In the genomic region with DNA sequence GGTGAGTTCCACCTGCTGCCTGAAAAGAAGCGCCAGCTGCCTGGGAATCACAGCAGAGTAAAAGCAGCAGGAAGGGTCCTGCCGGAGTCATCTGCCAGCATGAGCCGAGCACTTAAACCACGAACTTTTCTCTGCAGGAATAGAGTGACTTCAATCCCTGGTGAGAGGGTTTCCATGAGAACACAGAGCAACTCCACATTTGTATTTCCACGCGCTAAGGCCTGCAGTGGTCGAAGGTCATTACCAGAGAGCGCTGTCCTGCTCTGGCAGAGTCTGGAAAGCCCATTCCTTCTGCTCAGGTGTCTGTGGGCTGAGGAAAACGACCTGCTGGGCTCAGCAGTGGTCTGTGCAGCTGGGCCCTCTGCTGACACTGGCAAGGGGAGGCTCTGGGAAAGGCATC, we compare ENCODE assay signal across 1 cellular context.
A peak's percentile ranks its signal among the peaks of the same experiment; 100 is the strongest.
TF ChIP-seq lines count a peak whose summit lies in the region.

No MANE protein-coding gene starts in this region.

TF ChIP-seq in HepG2, 621 proteins besides CTCF, POLR2A, EP300 and RAD21:
- TF ChIP-seq THYN1 (CRISPR knock-in tag; IDR thresholded peaks at IDR 0.05; ENCODE audit: borderline replicate concordance, low read depth) (no peak), HNF4A (CRISPR knock-in tag; IDR thresholded peaks at IDR 0.05) (peak; percentile 29; the same call in 1 of the 2 replicates), YY1 (IDR thresholded peaks at IDR 0.05; ENCODE audit: insufficient read depth, insufficient replicate concordance, low read depth, low read length) (no peak), HNRNPUL1 (IDR thresholded peaks at IDR 0.05; ENCODE audit: low read depth, low read length) (no peak), ZNF501 (CRISPR knock-in tag; IDR thresholded peaks at IDR 0.05) (no peak), CBFB (CRISPR knock-in tag; IDR thresholded peaks at IDR 0.05) (no peak), ZMAT5 (CRISPR knock-in tag; IDR thresholded peaks at IDR 0.05; ENCODE audit: borderline replicate concordance, low read depth) (no peak), ZNF678 (CRISPR knock-in tag; IDR thresholded peaks at IDR 0.05) (no peak), ZBTB1 (CRISPR knock-in tag; IDR thresholded peaks at IDR 0.05; ENCODE audit: borderline replicate concordance) (no peak), ZBTB38 (CRISPR knock-in tag; IDR thresholded peaks at IDR 0.05) (peak; percentile 53; the same call in 1 of the 2 replicates), ZNF326 (CRISPR knock-in tag; IDR thresholded peaks at IDR 0.05; ENCODE audit: borderline replicate concordance) (no peak), ZSCAN22 (CRISPR knock-in tag; IDR thresholded peaks at IDR 0.05) (no peak), NFRKB (IDR thresholded peaks at IDR 0.05) (no peak), MED1 (CRISPR knock-in tag; IDR thresholded peaks at IDR 0.05) (no peak), ZBTB44 (CRISPR knock-in tag; IDR thresholded peaks at IDR 0.05) (no peak), ZNF30 (CRISPR knock-in tag; IDR thresholded peaks at IDR 0.05) (no peak), ZHX1 (CRISPR knock-in tag; IDR thresholded peaks at IDR 0.05; ENCODE audit: low read depth) (no peak), ZNF430 (CRISPR knock-in tag; IDR thresholded peaks at IDR 0.05) (no peak), HOXA9 (CRISPR knock-in tag; IDR thresholded peaks at IDR 0.05; ENCODE audit: borderline replicate concordance) (no peak), BCLAF1 (IDR thresholded peaks at IDR 0.05) (no peak), ARHGAP35 (CRISPR knock-in tag; IDR thresholded peaks at IDR 0.05; ENCODE audit: borderline replicate concordance) (no peak), ZNF124 (CRISPR knock-in tag; IDR thresholded peaks at IDR 0.05) (no peak), ZNF33B (CRISPR knock-in tag; IDR thresholded peaks at IDR 0.05) (no peak), ZBTB33 (CRISPR knock-in tag; IDR thresholded peaks at IDR 0.05) (peak; percentile 96)
- TF ChIP-seq, protein P1, sequence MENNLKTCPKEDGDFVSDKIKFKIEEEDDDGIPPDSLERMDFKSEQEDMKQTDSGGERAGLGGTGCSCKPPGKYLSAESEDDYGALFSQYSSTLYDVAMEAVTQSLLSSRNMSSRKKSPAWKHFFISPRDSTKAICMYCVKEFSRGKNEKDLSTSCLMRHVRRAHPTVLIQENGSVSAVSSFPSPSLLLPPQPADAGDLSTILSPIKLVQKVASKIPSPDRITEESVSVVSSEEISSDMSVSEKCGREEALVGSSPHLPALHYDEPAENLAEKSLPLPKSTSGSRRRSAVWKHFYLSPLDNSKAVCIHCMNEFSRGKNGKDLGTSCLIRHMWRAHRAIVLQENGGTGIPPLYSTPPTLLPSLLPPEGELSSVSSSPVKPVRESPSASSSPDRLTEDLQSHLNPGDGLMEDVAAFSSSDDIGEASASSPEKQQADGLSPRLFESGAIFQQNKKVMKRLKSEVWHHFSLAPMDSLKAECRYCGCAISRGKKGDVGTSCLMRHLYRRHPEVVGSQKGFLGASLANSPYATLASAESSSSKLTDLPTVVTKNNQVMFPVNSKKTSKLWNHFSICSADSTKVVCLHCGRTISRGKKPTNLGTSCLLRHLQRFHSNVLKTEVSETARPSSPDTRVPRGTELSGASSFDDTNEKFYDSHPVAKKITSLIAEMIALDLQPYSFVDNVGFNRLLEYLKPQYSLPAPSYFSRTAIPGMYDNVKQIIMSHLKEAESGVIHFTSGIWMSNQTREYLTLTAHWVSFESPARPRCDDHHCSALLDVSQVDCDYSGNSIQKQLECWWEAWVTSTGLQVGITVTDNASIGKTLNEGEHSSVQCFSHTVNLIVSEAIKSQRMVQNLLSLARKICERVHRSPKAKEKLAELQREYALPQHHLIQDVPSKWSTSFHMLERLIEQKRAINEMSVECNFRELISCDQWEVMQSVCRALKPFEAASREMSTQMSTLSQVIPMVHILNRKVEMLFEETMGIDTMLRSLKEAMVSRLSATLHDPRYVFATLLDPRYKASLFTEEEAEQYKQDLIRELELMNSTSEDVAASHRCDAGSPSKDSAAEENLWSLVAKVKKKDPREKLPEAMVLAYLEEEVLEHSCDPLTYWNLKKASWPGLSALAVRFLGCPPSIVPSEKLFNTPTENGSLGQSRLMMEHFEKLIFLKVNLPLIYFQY (CRISPR knock-in tag; IDR thresholded peaks at IDR 0.05; ENCODE audit: borderline replicate concordance) = no peak
- TF ChIP-seq, protein P2, sequence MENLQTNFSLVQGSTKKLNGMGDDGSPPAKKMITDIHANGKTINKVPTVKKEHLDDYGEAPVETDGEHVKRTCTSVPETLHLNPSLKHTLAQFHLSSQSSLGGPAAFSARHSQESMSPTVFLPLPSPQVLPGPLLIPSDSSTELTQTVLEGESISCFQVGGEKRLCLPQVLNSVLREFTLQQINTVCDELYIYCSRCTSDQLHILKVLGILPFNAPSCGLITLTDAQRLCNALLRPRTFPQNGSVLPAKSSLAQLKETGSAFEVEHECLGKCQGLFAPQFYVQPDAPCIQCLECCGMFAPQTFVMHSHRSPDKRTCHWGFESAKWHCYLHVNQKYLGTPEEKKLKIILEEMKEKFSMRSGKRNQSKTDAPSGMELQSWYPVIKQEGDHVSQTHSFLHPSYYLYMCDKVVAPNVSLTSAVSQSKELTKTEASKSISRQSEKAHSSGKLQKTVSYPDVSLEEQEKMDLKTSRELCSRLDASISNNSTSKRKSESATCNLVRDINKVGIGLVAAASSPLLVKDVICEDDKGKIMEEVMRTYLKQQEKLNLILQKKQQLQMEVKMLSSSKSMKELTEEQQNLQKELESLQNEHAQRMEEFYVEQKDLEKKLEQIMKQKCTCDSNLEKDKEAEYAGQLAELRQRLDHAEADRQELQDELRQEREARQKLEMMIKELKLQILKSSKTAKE (CRISPR knock-in tag; IDR thresholded peaks at IDR 0.05; ENCODE audit: borderline replicate concordance) = no peak
